In genomic region chr4:20700007-20700761, GRCh38 we compare ENCODE assay signal across 8 cellular contexts. TPM values are rescaled to one million over a fixed set of nuclear protein-coding genes. Genes with fewer than 3 reads are reported as not detected.
DNase-seq lines count a peak whose midpoint lies in the region; ATAC-seq, FAIRE-seq and TF ChIP-seq lines count a peak whose summit lies in the region.

Gene PACRGL (plus strand): TSS chr4:20700458. CDS start chr4:20704482, 4,024 bp downstream.

- FAIRE-seq in HTR-8/SVneo (lab: Jason Lieb, UNC) (peak; percentile 77), H1 (lab: Jason Lieb, UNC) (no peak)

- H3K27me3 ChIP-seq in H1 (replicated peaks in 1 of 4; ENCODE audit: control insufficient read depth in 3 of 4, extremely low read depth in 1 of 4, insufficient read depth in 3 of 4, low read length in 3 of 4), result no peaks in the 10 kb centered on the region; a peak in 1 of 7 replicates

- peak within 1 kb of the TSS; percentile 85 to 99 (median 94) for H3K4me3 ChIP-seq in H1 (ENCODE audit: extremely low read depth in 1 of 4, insufficient read depth in 2 of 4, low read depth in 3 of 4, low read length in 4 of 4)

- no peak within 1 kb of the TSS for H3K14ac ChIP-seq in H1 (ENCODE audit: insufficient read length)

- peak within 1 kb of the TSS; percentile 61 for H3K27ac ChIP-seq in H1 (ENCODE audit: low read depth, low read length)

- H4K20me1 ChIP-seq in H1 (replicated peaks in 1 of 2; ENCODE audit: control insufficient read depth in 1 of 2, insufficient read depth in 2 of 2, low read length in 2 of 2), result no peaks in the 10 kb centered on the region

- H2BK15ac ChIP-seq in H1 (ENCODE audit: low read length), result 0 out of 2 replicates have a peak within 1 kb of the TSS, but pooled peaks have one; percentile 40

- no peaks in the 10 kb centered on the region for H3K9me3 ChIP-seq in H1 (ENCODE audit: insufficient read depth in 2 of 2, low read depth in 1 of 2, low read length in 1 of 2)

- peak within 1 kb of the TSS; percentile 71 for H4K5ac ChIP-seq in H1 (ENCODE audit: insufficient read length, low read depth, low read length)

- peak within 1 kb of the TSS; percentile 93 for H2AFZ ChIP-seq in H1 (ENCODE audit: low read length)

- no peak within 1 kb of the TSS for H3K23ac ChIP-seq in H1 (ENCODE audit: insufficient read length)

- no peaks in the 10 kb centered on the region for H3K9me3 Mint-ChIP-seq in memory B cell

- H2BK20ac ChIP-seq in H1 (ENCODE audit: low read length), result no peak within 1 kb of the TSS

- no peaks in the 10 kb centered on the region; the same call in 1 of the 2 replicates for H3K79me1 ChIP-seq in H1 (ENCODE audit: low read depth, low read length)

- H4K8ac ChIP-seq in H1 (ENCODE audit: extremely low read depth, insufficient read depth, low read length), result peak within 1 kb of the TSS; percentile 96

- DNase-seq in COLO829 (ENCODE audit: low spot score), result peak; percentile 63
- DNase-seq in HTR-8/SVneo (ENCODE audit: insufficient read length, low spot score), result peak; percentile 85
- peak; percentile 97 for DNase-seq in NOMO-1 treated with dmso at 0.1 percent for 144 hours (lab: John Stamatoyannopoulos, UW; ENCODE audit: unreplicated experiment)
- DNase-seq in activated CD8-positive, alpha-beta memory T cell treated with anti-CD3 and anti-CD28 coated beads for 48 hours (ENCODE audit: low read depth in 2 of 3, low spot score in 2 of 3), result peak; percentile 79 to 84 (median 81)
- DNase-seq in H1 (ENCODE audit: low read depth in 1 of 2, low spot score in 2 of 2), result peak; percentile 86 to 94
- DNase-seq in memory B cell (ENCODE audit: low spot score in 2 of 2), result peak; percentile 86 to 93
- peak; percentile 87 for DNase-seq in stimulated activated CD8-positive, alpha-beta memory T cell treated with anti-CD3 and anti-CD28 coated beads, Interleukin-12 subunit alpha, Interleukin-12 subunit beta, amount 100 ng/mL, for 24 hours (ENCODE audit: extremely low read depth)

- H3K23me2 ChIP-seq in H1 (ENCODE audit: low read depth, low read length), result no peaks in the 10 kb centered on the region; the same call in 1 of the 2 replicates

- H2AK5ac ChIP-seq in H1 (ENCODE audit: low read depth, low read length), result no peak within 1 kb of the TSS

- peaks cover 4 to 9% (median 6%) of the 10 kb centered on the region in 4 experiments; a peak in 6 of 8 replicates for H3K36me3 ChIP-seq in H1 (ENCODE audit: control insufficient read depth in 2 of 4, insufficient read depth in 4 of 4, low read length in 3 of 4)

- no peaks in the 10 kb centered on the region for H3K27me3 Mint-ChIP-seq in memory B cell

- peak within 1 kb of the TSS; percentile 94 for H3K27ac Mint-ChIP-seq in memory B cell

- peak within 1 kb of the TSS; percentile 79 to 96 for H3K4me2 ChIP-seq in H1 (ENCODE audit: insufficient read depth in 1 of 2, low read depth in 2 of 2, low read length in 2 of 2)

- ATAC-seq in GM21367 (IDR thresholded peaks at IDR 0.05; ENCODE audit: unreplicated experiment) (peak; percentile 100), memory B cell (ENCODE audit: low read depth) (peak; percentile 96)

- H3K36me3 Mint-ChIP-seq in memory B cell, result peaks cover 8% of the 10 kb centered on the region

- peak within 1 kb of the TSS; percentile 90 for H3K4me3 Mint-ChIP-seq in memory B cell

- H4K91ac ChIP-seq in H1 (replicated peaks; ENCODE audit: insufficient read length, low read length), result peak within 1 kb of the TSS; percentile 11

- no peak for TF ChIP-seq EP300 in H1 (IDR thresholded peaks at IDR 0.05; ENCODE audit: borderline replicate concordance in 1 of 2, low read depth in 2 of 2, low read length in 2 of 2)

- POLR2A ChIA-PET in H1 (lab: Charles Lee; ENCODE audit: partially characterized antibody), result interaction anchor here (0.5 to 2.5 kb wide), 4 partner anchors 9 to 252 kb away, joined by 3 to 5 read pairs (median 3); no protein-coding TSS in a partner anchor

- CTCF ChIA-PET in H1 (lab: Charles Lee; ENCODE audit: partially characterized antibody), result interaction anchor here (0.5 to 1.7 kb wide), 2 partner anchors 166 to 279 kb away, joined by 3 read pairs; no protein-coding TSS in a partner anchor

- no peak for TF ChIP-seq RAD21 in H1 (IDR thresholded peaks at IDR 0.05 in 1 of 2, conservative IDR thresholded peaks at IDR 0.05 in 1 of 2; ENCODE audit: low read depth in 2 of 2, low read length in 2 of 2)

- H2BK5ac ChIP-seq in H1 (ENCODE audit: low read depth, low read length), result peak within 1 kb of the TSS; percentile 86

- H3K9ac ChIP-seq in H1 (replicated peaks in 1 of 4; ENCODE audit: extremely low read depth in 1 of 4, low read depth in 3 of 4, low read length in 3 of 4), result peak within 1 kb of the TSS; percentile 71 to 96 (median 78)

- peaks cover 0 to 5% (median 2%) of the 10 kb centered on the region in 4 experiments; a peak in 4 of 7 replicates for H3K4me1 ChIP-seq in H1 (replicated peaks in 1 of 4; ENCODE audit: control insufficient read depth in 3 of 4, insufficient read depth in 4 of 4, low read length in 3 of 4)

- no peak for TF ChIP-seq CTCF in H1 (IDR thresholded peaks at IDR 0.05; ENCODE audit: control extremely low read depth in 1 of 3, insufficient read depth in 1 of 3, low read depth in 1 of 3, low read length in 3 of 3)

- H2BK12ac ChIP-seq in H1 (ENCODE audit: low read depth, low read length), result peak within 1 kb of the TSS; percentile 80; the same call in 1 of the 2 replicates

- H2BK120ac ChIP-seq in H1 (replicated peaks; ENCODE audit: low read depth, low read length), result no peak within 1 kb of the TSS

- peak within 1 kb of the TSS; percentile 79 for H3K4ac ChIP-seq in H1 (replicated peaks; ENCODE audit: insufficient read length, low read depth, low read length)

- no peak within 1 kb of the TSS for H3K56ac ChIP-seq in H1 (replicated peaks; ENCODE audit: insufficient read length, low read depth, low read length)

- peaks cover 0 to 25% of the 10 kb centered on the region in 2 experiments; a peak in 3 of 4 replicates for H3K79me2 ChIP-seq in H1 (ENCODE audit: control insufficient read depth in 1 of 2, insufficient read depth in 2 of 2, low read length in 2 of 2)

- peak within 1 kb of the TSS; percentile 63; the same call in 1 of the 2 replicates for H3K18ac ChIP-seq in H1 (ENCODE audit: extremely low read depth, low read length)

- WGBS in H1 (ENCODE audit: extremely low coverage in 1 of 2, insufficient coverage in 1 of 2, insufficient read length in 1 of 2, insufficient replicate concordance in 2 of 2, low coverage in 1 of 2, low lambda C conversion rate in 2 of 2, missing lambda C conversion rate in 1 of 2), 2 experiments, result 2% methylated on average over 60 of the region's 60 CpGs; no CpG with 5 or more reads in 1 of the 2 experiments

- peaks cover 20% of the 10 kb centered on the region for H3K4me1 Mint-ChIP-seq in memory B cell

- TF ChIP-seq POLR2A in H1 (IDR thresholded peaks at IDR 0.05; ENCODE audit: control extremely low read depth in 1 of 2, low read depth in 2 of 2, low read length in 2 of 2), result peak; percentile 66 to 80

TF ChIP-seq in H1, 55 proteins besides CTCF, POLR2A, EP300 and RAD21 (continues in another document):
- TF ChIP-seq KDM4A (IDR thresholded peaks at IDR 0.05; ENCODE audit: low read depth, low read length, severe bottlenecking) (peak; percentile 85), SAP30 (IDR thresholded peaks at IDR 0.05; ENCODE audit: insufficient read depth, insufficient replicate concordance, low read length) (peak; percentile 94), SP1 (IDR thresholded peaks at IDR 0.05; ENCODE audit: low read depth, low read length) (peak; percentile 57; the same call in 1 of the 2 replicates), PHF8 (conservative IDR thresholded peaks at IDR 0.05; ENCODE audit: low read depth, low read length) (peak; percentile 88), CREB1 (IDR thresholded peaks at IDR 0.05) (peak; percentile 97), KDM5A (IDR thresholded peaks at IDR 0.05; ENCODE audit: low read length) (peak; percentile 77; the same call in 1 of the 2 replicates), BCL11A (IDR thresholded peaks at IDR 0.05; ENCODE audit: low read depth in 2 of 2, low read length in 2 of 2) (no peak), RBBP5 (IDR thresholded peaks at IDR 0.05; ENCODE audit: borderline replicate concordance, low read depth, low read length) (peak; percentile 84; the same call in 1 of the 2 replicates), TCF12 (IDR thresholded peaks at IDR 0.05; ENCODE audit: low read depth, low read length) (no peak), E2F6 (IDR thresholded peaks at IDR 0.05) (peak; percentile 95), TAF1 (IDR thresholded peaks at IDR 0.05; ENCODE audit: low read depth, low read length) (peak; percentile 92), BACH1 (IDR thresholded peaks at IDR 0.05; ENCODE audit: low read length) (no peak), SIN3A (conservative IDR thresholded peaks at IDR 0.05 in 1 of 2, IDR thresholded peaks at IDR 0.05 in 1 of 2; ENCODE audit: low read depth in 1 of 2, low read length in 2 of 2) (peak; percentile 91 to 99)

RNA-seq across cellular contexts. Expression of gene PACRGL, which starts in this region (rescaled TPM):
- 11.9 and 13.7 TPM in 2 replicates for total RNA-seq in H1 (2021; fragmentation: NEBNext Ultra II Directional; extraction: Animal tissue kit (Norgen Biotek cat#: 25700))
- 6.1 and 7.0 TPM in 2 replicates for polyA plus RNA-seq in H1 (2011; rRNA removed)
- 9.2 TPM for polyA plus RNA-seq in H1 (2011; cell fraction: cytosol; rRNA removed)
- 13.9 TPM for polyA plus RNA-seq in H1 (2011; cell fraction: nucleus; rRNA removed)
- 9.9 to 12.6 TPM (median 11.5 TPM) in 4 replicates for polyA plus RNA-seq in H1 (2012, experiment 1 of 2)
- 1.9 TPM for polyA plus RNA-seq in H1 (2012, experiment 2 of 2)
- 10.1 TPM for polyA plus RNA-seq in H1 (2013, experiment 1 of 2)
- polyA plus RNA-seq in H1 (2013, experiment 2 of 2), result 9.1 TPM
- 10.2 and 19.6 TPM in 2 replicates for polyA minus RNA-seq in H1 (2011; rRNA and poly(A)+ RNA removed)
- polyA minus RNA-seq in H1 (2011; cell fraction: cytosol; rRNA and poly(A)+ RNA removed), result 13.1 TPM
- 60.4 TPM for polyA minus RNA-seq in H1 (2011; cell fraction: nucleus; rRNA and poly(A)+ RNA removed)

Comparison
In these comparisons a context has a peak if more than half of its experiments do, and no peak if none do; other contexts are left out.
1. Peak in every context shown above with its lines: DNase-seq, ATAC-seq, H3K4me3 ChIP-seq and H3K27ac ChIP-seq.